Comparison of ENCODE assay signal across 13 cellular contexts in genomic region chr15:63274427-63274826, GRCh38. TPM values are rescaled to one million over a fixed set of nuclear protein-coding genes. Genes with fewer than 3 reads are reported as not detected.
DNase-seq lines count a peak whose midpoint lies in the region; ATAC-seq and TF ChIP-seq lines count a peak whose summit lies in the region.
"Had no signal": no experiment of that assay in that cellular context is flagged by ENCODE, and none has a peak within 500 bp of the region (broad histone marks: within the 10 kb centered on the region; RNA-seq: fewer than 3 reads in every experiment).

No MANE protein-coding gene starts in this region.

- peaks cover 34% of the 10 kb centered on the region for H3K4me1 Mint-ChIP-seq in WTC11

- H3K36me3 ChIP-seq in DND-41 (ENCODE audit: insufficient read depth, low read length) = 0 out of 2 replicates have a peak, but pooled peaks cover 4% of the 10 kb centered on the region
- H3K36me3 ChIP-seq in Karpas-422 (ENCODE audit: insufficient read depth, low read length) = 0 out of 2 replicates have a peak, but pooled peaks cover 3% of the 10 kb centered on the region
- H3K36me3 ChIP-seq in right atrium auricular region = no peaks in the 10 kb centered on the region
- H3K36me3 ChIP-seq: esophagus squamous epithelium had no signal

- POLR2A ChIA-PET in WTC11 (lab: Charles Lee) = interaction anchor here (0.7 kb wide), 1 partner anchor 37 kb away, joined by 3 read pairs; no protein-coding TSS in a partner anchor

- peak; percentile 36 for DNase-seq in NCI-H146 (lab: John Stamatoyannopoulos, UW)
- no peak for DNase-seq in NCI-H146 treated with DMSO at 0.1 percent for 48 hours (lab: John Stamatoyannopoulos, UW; ENCODE audit: unreplicated experiment)
- peak; percentile 31 for DNase-seq in DND-41
- DNase-seq in WTC11 (ENCODE audit: low spot score) = peak; percentile 21
- DNase-seq in iPS-NIHi7 (ENCODE audit: extremely low spot score) = peak; percentile 58
- no peak for DNase-seq in Karpas-422
- no peak for DNase-seq in left lobe of liver (ENCODE audit: low spot score)
- DNase-seq in right atrium auricular region (ENCODE audit: low spot score) = no peak
- DNase-seq: 8988T, esophagus squamous epithelium, NCI-H1436 treated with DMSO at 0.1 percent for 48 hours, small intestine had no signal

- H3K36me3 Mint-ChIP-seq in WTC11 = peaks cover 6% of the 10 kb centered on the region

- TF ChIP-seq CTCF in DND-41 (IDR thresholded peaks at IDR 0.05; ENCODE audit: borderline replicate concordance, extremely low read depth, low read length, poor library complexity, severe bottlenecking) (no peak), WTC11 (IDR thresholded peaks at IDR 0.05) (no peak), right atrium auricular region (IDR thresholded peaks at IDR 0.05) (no peak)

- no peak overlapping the region for H3K4me3 ChIP-seq in DND-41 (ENCODE audit: low read depth in 1 of 2, low read length in 2 of 2)
- no peak overlapping the region for H3K4me3 ChIP-seq in Karpas-422 (ENCODE audit: low read length)
- no peak overlapping the region for H3K4me3 ChIP-seq in right atrium auricular region
- H3K4me3 ChIP-seq: esophagus squamous epithelium had no signal

- peaks cover 7% of the 10 kb centered on the region for H3K9me3 Mint-ChIP-seq in WTC11

- CTCF ChIA-PET in WTC11 (lab: Charles Lee) = no interaction called here

- no peak overlapping the region for H3K27ac Mint-ChIP-seq in WTC11

- ATAC-seq in DND-41 (ENCODE audit: insufficient read depth, low read depth) (no peak), WTC11 (peak; percentile 15; the same call in 1 of the 2 replicates), left lobe of liver (no peak)

- no peak overlapping the region for H3K4me3 Mint-ChIP-seq in WTC11

- H3K4me1 ChIP-seq in DND-41 (ENCODE audit: insufficient read depth, low read length) = peaks cover 32% of the 10 kb centered on the region
- H3K4me1 ChIP-seq in Karpas-422 (ENCODE audit: low read length) = peaks cover 21% of the 10 kb centered on the region
- peaks cover 0 to 9% of the 10 kb centered on the region in 2 donors for H3K4me1 ChIP-seq in right atrium auricular region

- H2AFZ ChIP-seq in DND-41 (ENCODE audit: low read depth, low read length) = no peak overlapping the region
- H2AFZ ChIP-seq in Karpas-422 (ENCODE audit: low read length) = no peak overlapping the region

- H3K4me2 ChIP-seq in DND-41 (ENCODE audit: insufficient read depth, low read length) = no peak overlapping the region
- no peak overlapping the region for H3K4me2 ChIP-seq in Karpas-422 (ENCODE audit: low read depth, low read length, poor library complexity, severe bottlenecking)

- H3K79me2 ChIP-seq in DND-41 (ENCODE audit: insufficient read depth, low read length) (no peaks in the 10 kb centered on the region), Karpas-422 (ENCODE audit: low read length) (peaks cover 17% of the 10 kb centered on the region)

- H3K27me3 Mint-ChIP-seq in WTC11 (ENCODE audit: low read depth) = peaks cover 4% of the 10 kb centered on the region

- H3K9me3 ChIP-seq in DND-41 (ENCODE audit: insufficient read depth, low read length, severe bottlenecking) (no peaks in the 10 kb centered on the region), Karpas-422 (ENCODE audit: low read length) (no peaks in the 10 kb centered on the region), right atrium auricular region (no peaks in the 10 kb centered on the region)
- H3K9me3 ChIP-seq: esophagus squamous epithelium, neutrophil had no signal

- no peaks in the 10 kb centered on the region for H4K20me1 ChIP-seq in DND-41 (ENCODE audit: insufficient read depth, low read length)
- no peaks in the 10 kb centered on the region for H4K20me1 ChIP-seq in Karpas-422 (ENCODE audit: insufficient read depth, low read depth, low read length)

- H3K27ac ChIP-seq in DND-41 (ENCODE audit: low read length) (peak overlapping the region; percentile 26; the same call in 1 of the 2 replicates), Karpas-422 (ENCODE audit: low read length) (no peak overlapping the region), right atrium auricular region (no peak overlapping the region)
- H3K27ac ChIP-seq: esophagus squamous epithelium, neutrophil had no signal

- no peak overlapping the region for H3K9ac ChIP-seq in DND-41 (ENCODE audit: low read depth, low read length)
- H3K9ac ChIP-seq in Karpas-422 (ENCODE audit: low read length) = no peak overlapping the region

- H3K9me2 ChIP-seq in Karpas-422 (replicated peaks; ENCODE audit: insufficient read depth, low read length) = no peaks in the 10 kb centered on the region

- no peaks in the 10 kb centered on the region for H3K27me3 ChIP-seq in DND-41 (ENCODE audit: insufficient read depth, low read length, poor library complexity)
- no peaks in the 10 kb centered on the region for H3K27me3 ChIP-seq in Karpas-422 (ENCODE audit: low read length)
- no peaks in the 10 kb centered on the region for H3K27me3 ChIP-seq in right atrium auricular region
- H3K27me3 ChIP-seq: esophagus squamous epithelium, neutrophil had no signal

TF ChIP-seq in WTC11, 78 proteins besides CTCF, POLR2A, EP300 and RAD21:
- TF ChIP-seq ATF1 (CRISPR knock-in tag; IDR thresholded peaks at IDR 0.05) (no peak), CREM (CRISPR knock-in tag; IDR thresholded peaks at IDR 0.05) (no peak)

RNA-seq across cellular contexts. Expression of gene APH1B, which starts 3.0 kb away (rescaled TPM):
- 22.0 to 27.5 TPM (median 25.0 TPM) in 3 replicates for total RNA-seq in WTC11 (2021)
- total RNA-seq in Karpas-422 (2014; rRNA removed; shearing (Covaris generic); ENCODE audit: low replicate concordance) = 21.4 and 34.8 TPM in 2 replicates
- 3.3 TPM for total RNA-seq in left lobe of liver
- total RNA-seq in right atrium auricular region = 1 to 10 TPM; 4.8 to 6.9 TPM

Comparison
In these comparisons a context has a peak if more than half of its experiments do, and no peak if none do; other contexts are left out.
1. DNase-seq: peak in NCI-H146 (single experiment), DND-41 (single experiment), WTC11 (single experiment) and iPS-NIHi7 (single experiment); none in NCI-H146 treated with DMSO at 0.1 percent for 48 hours (single experiment), Karpas-422 (single experiment), left lobe of liver (single experiment) and right atrium auricular region (single experiment).